ENCODE assay signal across 9 cellular contexts in genomic region chr13:94674609-94675348, GRCh38. TPM values are rescaled to one million over a fixed set of nuclear protein-coding genes. Genes with fewer than 3 reads are reported as not detected.
A peak's percentile ranks its signal among the peaks of the same experiment; 100 is the strongest.
DNase-seq lines count a peak whose midpoint lies in the region; ATAC-seq and TF ChIP-seq lines count a peak whose summit lies in the region.
"Had no signal": no experiment of that assay in that cellular context is flagged by ENCODE, and none has a peak within 500 bp of the region (broad histone marks: within the 10 kb centered on the region; RNA-seq: fewer than 3 reads in every experiment).

No MANE protein-coding gene starts in this region.

- DNase-seq in left cardiac atrium: peak; percentile 43
- DNase-seq in left ventricle myocardium superior: no peak
- peak; percentile 58 for DNase-seq in NCI-H2171 treated with DMSO at 0.1 percent for 48 hours (lab: John Stamatoyannopoulos, UW)
- DNase-seq in activated CD8-positive, alpha-beta memory T cell treated with anti-CD3 and anti-CD28 coated beads for 1 hour (ENCODE audit: extremely low read depth in 1 of 2, low read depth in 1 of 2): peak; percentile 7 to 25
- peak; percentile 52 for DNase-seq in fibroblast of mammary gland (ENCODE audit: low read depth)
- peak; percentile 37 for DNase-seq in prostate gland (ENCODE audit: low spot score)

- TF ChIP-seq CTCF in fibroblast of mammary gland (conservative IDR thresholded peaks at IDR 0.05; ENCODE audit: control insufficient read depth, insufficient read depth, low read depth, low read length) (peak; percentile 74), prostate gland (IDR thresholded peaks at IDR 0.05) (peak in 3 of 4 experiments; percentile 37 to 54 (median 49))

- 32% methylated on average over 5 of the region's 5 CpGs for WGBS in prostate gland

- intact Hi-C loops in left cardiac atrium (cut with DNase I): no loop called here
- intact Hi-C loops in left ventricle myocardium superior (cut with micrococcal nuclease): no loop called here
- intact Hi-C loops in prostate gland (cut with DNase I): no loop called here

- no peaks in the 10 kb centered on the region for H3K9me3 ChIP-seq in prostate gland

- no peak for TF ChIP-seq POLR2A in prostate gland (IDR thresholded peaks at IDR 0.05)

- H3K4me1 ChIP-seq in prostate gland (replicated peaks): no peaks in the 10 kb centered on the region

- H3K27ac ChIP-seq in prostate gland: no peak overlapping the region
- H3K27ac ChIP-seq: skin epidermis had no signal

- H3K4me3 ChIP-seq in fibroblast of mammary gland (ENCODE audit: control insufficient read depth, low read depth, low read length) (no peak overlapping the region), prostate gland (no peak overlapping the region)
- H3K4me3 ChIP-seq: skin epidermis had no signal

- H3K27me3 ChIP-seq in prostate gland (replicated peaks; ENCODE audit: insufficient read depth): no peaks in the 10 kb centered on the region

- ATAC-seq in left cardiac atrium (no peak), left ventricle myocardium superior (no peak), HG02973 (IDR thresholded peaks at IDR 0.05; ENCODE audit: unreplicated experiment) (peak; percentile 66), HG03097 (IDR thresholded peaks at IDR 0.05; ENCODE audit: low FRiP score, unreplicated experiment) (no peak)

- no peaks in the 10 kb centered on the region for H3K36me3 ChIP-seq in prostate gland

RNA-seq across cellular contexts. Expression of gene SOX21, which starts 37.6 kb away (rescaled TPM):
- total RNA-seq in left cardiac atrium (not detected), left ventricle myocardium superior (not detected), prostate gland (1 to 10 TPM; 1.1 to 2.0 TPM)
